ENCODE assay signal across 1 cellular context in the genomic region with DNA sequence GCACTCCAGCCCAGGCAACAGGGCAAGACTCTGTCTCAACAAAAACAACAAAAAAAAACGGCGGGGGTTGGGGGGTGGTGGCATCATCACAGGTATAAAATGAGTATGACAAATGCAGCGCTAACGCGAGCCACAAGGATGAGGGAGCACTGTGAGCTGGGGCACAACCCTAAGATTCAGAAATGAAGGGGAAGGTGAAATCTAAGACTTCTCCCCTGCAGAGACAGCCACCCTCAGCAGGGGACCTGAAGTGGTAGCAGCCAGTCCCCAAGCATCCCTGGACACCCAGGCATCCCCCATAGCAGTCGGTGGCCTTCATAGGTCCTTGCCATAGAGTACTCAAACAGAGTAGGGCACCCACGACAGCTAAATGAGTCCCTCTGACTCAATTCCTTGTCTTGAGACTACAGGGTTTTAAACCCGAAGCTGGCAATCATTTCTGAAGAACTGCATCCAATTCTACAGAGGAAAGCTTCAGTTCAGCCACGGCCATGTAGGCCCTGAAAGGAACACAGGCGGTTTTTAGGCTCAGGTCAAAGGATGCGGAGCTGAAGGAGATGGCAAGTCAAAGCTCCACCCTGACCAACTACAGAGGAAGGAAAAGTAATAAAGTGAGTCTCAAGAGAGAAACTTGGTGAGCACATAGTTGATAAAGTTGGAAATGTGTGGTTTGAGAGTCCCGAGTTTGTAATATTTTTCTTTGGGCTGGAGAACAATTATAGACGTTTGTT.
TF ChIP-seq lines count a peak whose summit lies in the region.

No MANE protein-coding gene starts in this region.

TF ChIP-seq in WTC11, 78 proteins besides CTCF, POLR2A, EP300 and RAD21 (continued from another document):
- TF ChIP-seq, protein P1, sequence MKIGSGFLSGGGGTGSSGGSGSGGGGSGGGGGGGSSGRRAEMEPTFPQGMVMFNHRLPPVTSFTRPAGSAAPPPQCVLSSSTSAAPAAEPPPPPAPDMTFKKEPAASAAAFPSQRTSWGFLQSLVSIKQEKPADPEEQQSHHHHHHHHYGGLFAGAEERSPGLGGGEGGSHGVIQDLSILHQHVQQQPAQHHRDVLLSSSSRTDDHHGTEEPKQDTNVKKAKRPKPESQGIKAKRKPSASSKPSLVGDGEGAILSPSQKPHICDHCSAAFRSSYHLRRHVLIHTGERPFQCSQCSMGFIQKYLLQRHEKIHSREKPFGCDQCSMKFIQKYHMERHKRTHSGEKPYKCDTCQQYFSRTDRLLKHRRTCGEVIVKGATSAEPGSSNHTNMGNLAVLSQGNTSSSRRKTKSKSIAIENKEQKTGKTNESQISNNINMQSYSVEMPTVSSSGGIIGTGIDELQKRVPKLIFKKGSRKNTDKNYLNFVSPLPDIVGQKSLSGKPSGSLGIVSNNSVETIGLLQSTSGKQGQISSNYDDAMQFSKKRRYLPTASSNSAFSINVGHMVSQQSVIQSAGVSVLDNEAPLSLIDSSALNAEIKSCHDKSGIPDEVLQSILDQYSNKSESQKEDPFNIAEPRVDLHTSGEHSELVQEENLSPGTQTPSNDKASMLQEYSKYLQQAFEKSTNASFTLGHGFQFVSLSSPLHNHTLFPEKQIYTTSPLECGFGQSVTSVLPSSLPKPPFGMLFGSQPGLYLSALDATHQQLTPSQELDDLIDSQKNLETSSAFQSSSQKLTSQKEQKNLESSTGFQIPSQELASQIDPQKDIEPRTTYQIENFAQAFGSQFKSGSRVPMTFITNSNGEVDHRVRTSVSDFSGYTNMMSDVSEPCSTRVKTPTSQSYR (CRISPR knock-in tag; IDR thresholded peaks at IDR 0.05), result no peak
- no peak for TF ChIP-seq CBFB (CRISPR knock-in tag; IDR thresholded peaks at IDR 0.05; ENCODE audit: low read depth)
- TF ChIP-seq, protein P2, sequence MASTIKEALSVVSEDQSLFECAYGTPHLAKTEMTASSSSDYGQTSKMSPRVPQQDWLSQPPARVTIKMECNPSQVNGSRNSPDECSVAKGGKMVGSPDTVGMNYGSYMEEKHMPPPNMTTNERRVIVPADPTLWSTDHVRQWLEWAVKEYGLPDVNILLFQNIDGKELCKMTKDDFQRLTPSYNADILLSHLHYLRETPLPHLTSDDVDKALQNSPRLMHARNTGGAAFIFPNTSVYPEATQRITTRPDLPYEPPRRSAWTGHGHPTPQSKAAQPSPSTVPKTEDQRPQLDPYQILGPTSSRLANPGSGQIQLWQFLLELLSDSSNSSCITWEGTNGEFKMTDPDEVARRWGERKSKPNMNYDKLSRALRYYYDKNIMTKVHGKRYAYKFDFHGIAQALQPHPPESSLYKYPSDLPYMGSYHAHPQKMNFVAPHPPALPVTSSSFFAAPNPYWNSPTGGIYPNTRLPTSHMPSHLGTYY (CRISPR knock-in tag; IDR thresholded peaks at IDR 0.05), result no peak
- no peak for TF ChIP-seq ZNF317 (CRISPR knock-in tag; IDR thresholded peaks at IDR 0.05; ENCODE audit: borderline replicate concordance, low read depth)
- no peak for TF ChIP-seq ZNF219 (CRISPR knock-in tag; IDR thresholded peaks at IDR 0.05; ENCODE audit: borderline replicate concordance)
- TF ChIP-seq NR1H2 (CRISPR knock-in tag; IDR thresholded peaks at IDR 0.05), result no peak
- no peak for TF ChIP-seq SOX15 (CRISPR knock-in tag; IDR thresholded peaks at IDR 0.05)
- no peak for TF ChIP-seq MYBL2 (CRISPR knock-in tag; IDR thresholded peaks at IDR 0.05)
- TF ChIP-seq, protein P3, sequence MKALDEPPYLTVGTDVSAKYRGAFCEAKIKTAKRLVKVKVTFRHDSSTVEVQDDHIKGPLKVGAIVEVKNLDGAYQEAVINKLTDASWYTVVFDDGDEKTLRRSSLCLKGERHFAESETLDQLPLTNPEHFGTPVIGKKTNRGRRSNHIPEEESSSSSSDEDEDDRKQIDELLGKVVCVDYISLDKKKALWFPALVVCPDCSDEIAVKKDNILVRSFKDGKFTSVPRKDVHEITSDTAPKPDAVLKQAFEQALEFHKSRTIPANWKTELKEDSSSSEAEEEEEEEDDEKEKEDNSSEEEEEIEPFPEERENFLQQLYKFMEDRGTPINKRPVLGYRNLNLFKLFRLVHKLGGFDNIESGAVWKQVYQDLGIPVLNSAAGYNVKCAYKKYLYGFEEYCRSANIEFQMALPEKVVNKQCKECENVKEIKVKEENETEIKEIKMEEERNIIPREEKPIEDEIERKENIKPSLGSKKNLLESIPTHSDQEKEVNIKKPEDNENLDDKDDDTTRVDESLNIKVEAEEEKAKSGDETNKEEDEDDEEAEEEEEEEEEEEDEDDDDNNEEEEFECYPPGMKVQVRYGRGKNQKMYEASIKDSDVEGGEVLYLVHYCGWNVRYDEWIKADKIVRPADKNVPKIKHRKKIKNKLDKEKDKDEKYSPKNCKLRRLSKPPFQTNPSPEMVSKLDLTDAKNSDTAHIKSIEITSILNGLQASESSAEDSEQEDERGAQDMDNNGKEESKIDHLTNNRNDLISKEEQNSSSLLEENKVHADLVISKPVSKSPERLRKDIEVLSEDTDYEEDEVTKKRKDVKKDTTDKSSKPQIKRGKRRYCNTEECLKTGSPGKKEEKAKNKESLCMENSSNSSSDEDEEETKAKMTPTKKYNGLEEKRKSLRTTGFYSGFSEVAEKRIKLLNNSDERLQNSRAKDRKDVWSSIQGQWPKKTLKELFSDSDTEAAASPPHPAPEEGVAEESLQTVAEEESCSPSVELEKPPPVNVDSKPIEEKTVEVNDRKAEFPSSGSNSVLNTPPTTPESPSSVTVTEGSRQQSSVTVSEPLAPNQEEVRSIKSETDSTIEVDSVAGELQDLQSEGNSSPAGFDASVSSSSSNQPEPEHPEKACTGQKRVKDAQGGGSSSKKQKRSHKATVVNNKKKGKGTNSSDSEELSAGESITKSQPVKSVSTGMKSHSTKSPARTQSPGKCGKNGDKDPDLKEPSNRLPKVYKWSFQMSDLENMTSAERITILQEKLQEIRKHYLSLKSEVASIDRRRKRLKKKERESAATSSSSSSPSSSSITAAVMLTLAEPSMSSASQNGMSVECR (CRISPR knock-in tag; IDR thresholded peaks at IDR 0.05; ENCODE audit: borderline replicate concordance), result no peak
- TF ChIP-seq ZNF423 (CRISPR knock-in tag; IDR thresholded peaks at IDR 0.05), result no peak
- TF ChIP-seq ZNF396 (CRISPR knock-in tag; IDR thresholded peaks at IDR 0.05; ENCODE audit: borderline replicate concordance), result no peak
- TF ChIP-seq NR3C1 (CRISPR knock-in tag; conservative IDR thresholded peaks at IDR 0.05; ENCODE audit: low read depth), result no peak
- TF ChIP-seq, protein P4, sequence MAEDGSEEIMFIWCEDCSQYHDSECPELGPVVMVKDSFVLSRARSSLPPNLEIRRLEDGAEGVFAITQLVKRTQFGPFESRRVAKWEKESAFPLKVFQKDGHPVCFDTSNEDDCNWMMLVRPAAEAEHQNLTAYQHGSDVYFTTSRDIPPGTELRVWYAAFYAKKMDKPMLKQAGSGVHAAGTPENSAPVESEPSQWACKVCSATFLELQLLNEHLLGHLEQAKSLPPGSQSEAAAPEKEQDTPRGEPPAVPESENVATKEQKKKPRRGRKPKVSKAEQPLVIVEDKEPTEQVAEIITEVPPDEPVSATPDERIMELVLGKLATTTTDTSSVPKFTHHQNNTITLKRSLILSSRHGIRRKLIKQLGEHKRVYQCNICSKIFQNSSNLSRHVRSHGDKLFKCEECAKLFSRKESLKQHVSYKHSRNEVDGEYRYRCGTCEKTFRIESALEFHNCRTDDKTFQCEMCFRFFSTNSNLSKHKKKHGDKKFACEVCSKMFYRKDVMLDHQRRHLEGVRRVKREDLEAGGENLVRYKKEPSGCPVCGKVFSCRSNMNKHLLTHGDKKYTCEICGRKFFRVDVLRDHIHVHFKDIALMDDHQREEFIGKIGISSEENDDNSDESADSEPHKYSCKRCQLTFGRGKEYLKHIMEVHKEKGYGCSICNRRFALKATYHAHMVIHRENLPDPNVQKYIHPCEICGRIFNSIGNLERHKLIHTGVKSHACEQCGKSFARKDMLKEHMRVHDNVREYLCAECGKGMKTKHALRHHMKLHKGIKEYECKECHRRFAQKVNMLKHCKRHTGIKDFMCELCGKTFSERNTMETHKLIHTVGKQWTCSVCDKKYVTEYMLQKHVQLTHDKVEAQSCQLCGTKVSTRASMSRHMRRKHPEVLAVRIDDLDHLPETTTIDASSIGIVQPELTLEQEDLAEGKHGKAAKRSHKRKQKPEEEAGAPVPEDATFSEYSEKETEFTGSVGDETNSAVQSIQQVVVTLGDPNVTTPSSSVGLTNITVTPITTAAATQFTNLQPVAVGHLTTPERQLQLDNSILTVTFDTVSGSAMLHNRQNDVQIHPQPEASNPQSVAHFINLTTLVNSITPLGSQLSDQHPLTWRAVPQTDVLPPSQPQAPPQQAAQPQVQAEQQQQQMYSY (CRISPR knock-in tag; IDR thresholded peaks at IDR 0.05), result no peak
- TF ChIP-seq CREB1 (CRISPR knock-in tag; IDR thresholded peaks at IDR 0.05), result no peak
- no peak for TF ChIP-seq TP53 (CRISPR knock-in tag; IDR thresholded peaks at IDR 0.05)
- no peak for TF ChIP-seq TCF7 (CRISPR knock-in tag; IDR thresholded peaks at IDR 0.05; ENCODE audit: low read depth)
